In the genomic region with DNA sequence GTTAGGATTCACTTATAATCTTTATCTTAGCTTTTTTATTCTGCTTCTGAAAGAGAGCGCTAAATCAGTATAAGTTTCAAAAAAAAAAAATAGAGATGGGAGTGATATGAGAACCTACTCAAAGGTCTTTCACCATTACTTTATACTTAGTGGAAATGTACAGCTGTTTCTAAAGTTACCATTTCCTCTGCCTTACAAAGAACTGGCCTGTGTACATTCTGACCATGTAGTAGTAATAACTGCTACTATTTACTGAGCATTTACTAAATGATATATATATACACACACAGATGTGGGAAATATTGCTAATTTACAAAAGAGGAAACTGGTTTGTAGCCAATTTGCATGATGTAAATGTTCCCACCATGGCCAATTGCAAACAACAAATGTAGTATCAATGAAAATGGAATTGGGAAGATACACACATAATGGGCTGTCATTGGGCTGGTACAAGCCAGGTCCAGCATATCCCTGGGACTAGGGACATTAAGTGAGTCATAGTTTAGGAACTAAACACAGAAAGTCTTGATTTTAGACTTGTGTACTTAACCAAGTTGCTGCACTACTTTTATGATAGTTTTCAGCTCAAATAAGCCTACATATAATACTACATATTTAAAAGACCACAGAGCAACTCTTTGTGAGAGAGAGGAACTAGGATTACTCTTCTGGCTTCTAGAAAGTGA, we compare ENCODE assay signal across 15 cellular contexts.
"Had no signal": no experiment of that assay in that cellular context is flagged by ENCODE, and none has a peak within 500 bp of the region (broad histone marks: within the 10 kb centered on the region; RNA-seq: fewer than 3 reads in every experiment).

No MANE protein-coding gene starts in this region.

- H3K27me3 Mint-ChIP-seq: activated naive CD4-positive, alpha-beta T cell treated with anti-CD3 and anti-CD28 coated beads, Interleukin-2, amount 50 U/mL, for 24 hours had no signal

- H3K9me3 ChIP-seq: body of pancreas, gastrocnemius medialis, lower lobe of right lung, thoracic aorta had no signal

- H3K4me3 ChIP-seq: body of pancreas, gastrocnemius medialis, heart left ventricle, lower lobe of right lung, neural progenitor cell, sigmoid colon, thoracic aorta had no signal

- H2AFZ ChIP-seq: neural progenitor cell had no signal

- H3K36me3 ChIP-seq: neural progenitor cell had no signal

- ATAC-seq: activated CD4-positive, CD25-positive, alpha-beta regulatory T cell treated with anti-CD3 and anti-CD28 coated beads, Interleukin-2, amount 50 U/mL, for 24 hours; body of pancreas; gastrocnemius medialis; heart left ventricle; left cardiac atrium; lower lobe of right lung had no signal

- H3K27ac Mint-ChIP-seq: neural progenitor cell had no signal

- H3K4me2 ChIP-seq: neural progenitor cell had no signal

- H3K27me3 ChIP-seq: body of pancreas, gastrocnemius medialis, heart left ventricle, neural progenitor cell, sigmoid colon had no signal

- H3K27ac ChIP-seq: body of pancreas, gastrocnemius medialis, heart left ventricle, lower lobe of right lung, neural progenitor cell, sigmoid colon, thoracic aorta had no signal

- H3K9ac ChIP-seq: neural progenitor cell had no signal

- H3K9me3 Mint-ChIP-seq: activated naive CD4-positive, alpha-beta T cell treated with anti-CD3 and anti-CD28 coated beads, Interleukin-2, amount 50 U/mL, for 24 hours had no signal

- H3K4me1 Mint-ChIP-seq: activated naive CD4-positive, alpha-beta T cell treated with anti-CD3 and anti-CD28 coated beads, Interleukin-2, amount 50 U/mL, for 24 hours; neural progenitor cell had no signal

- DNase-seq: activated CD4-positive, alpha-beta T cell treated with anti-CD3 and anti-CD28 coated beads, Interleukin-2, amount 50 U/mL, for 1 hour; body of pancreas; caudate nucleus; effector memory CD4-positive, alpha-beta T cell; gastrocnemius medialis; heart left ventricle; left cardiac atrium; lower lobe of right lung; sigmoid colon; stimulated activated CD4-positive, alpha-beta T cell treated with anti-CD3 and anti-CD28 coated beads, Interleukin-12 subunit alpha, Interleukin-12 subunit beta, amount 100 ng/mL, for 4 hours; stimulated activated CD4-positive, alpha-beta T cell treated with anti-CD3 and anti-CD28 coated beads, Interleukin-2, amount 100 ng/mL, for 24 hours had no signal

- H3K4me3 Mint-ChIP-seq: activated naive CD4-positive, alpha-beta T cell treated with anti-CD3 and anti-CD28 coated beads, Interleukin-2, amount 50 U/mL, for 24 hours; neural progenitor cell had no signal

- H3K4me1 ChIP-seq: body of pancreas, gastrocnemius medialis, heart left ventricle, lower lobe of right lung, neural progenitor cell, sigmoid colon had no signal
